ENCODE assay signal across 13 cellular contexts in the genomic region with DNA sequence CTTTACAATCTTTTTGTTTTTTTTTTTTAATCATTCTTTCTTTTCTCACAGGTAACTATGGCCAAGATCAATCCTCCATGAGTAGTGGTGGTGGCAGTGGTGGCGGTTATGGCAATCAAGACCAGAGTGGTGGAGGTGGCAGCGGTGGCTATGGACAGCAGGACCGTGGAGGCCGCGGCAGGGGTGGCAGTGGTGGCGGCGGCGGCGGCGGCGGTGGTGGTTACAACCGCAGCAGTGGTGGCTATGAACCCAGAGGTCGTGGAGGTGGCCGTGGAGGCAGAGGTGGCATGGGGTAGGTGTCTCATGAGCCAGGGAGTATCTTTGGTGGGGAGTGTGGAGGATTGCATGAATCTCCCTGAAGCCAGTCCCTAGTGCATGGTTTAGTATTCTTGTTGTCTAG. TPM values are rescaled to one million over a fixed set of nuclear protein-coding genes. Genes with fewer than 3 reads are reported as not detected.
DNase-seq lines count a peak whose midpoint lies in the region; ATAC-seq and TF ChIP-seq lines count a peak whose summit lies in the region.
"Had no signal": no experiment of that assay in that cellular context is flagged by ENCODE, and none has a peak within 500 bp of the region (broad histone marks: within the 10 kb centered on the region; RNA-seq: fewer than 3 reads in every experiment).

No MANE protein-coding gene starts in this region.

- peak overlapping the region in 5 of 7 donors; percentile 37 to 99 (median 77) for H3K27ac Mint-ChIP-seq in CD4-positive, alpha-beta memory T cell
- peak overlapping the region; percentile 67 for H3K27ac Mint-ChIP-seq in activated naive CD8-positive, alpha-beta T cell treated with anti-CD3 and anti-CD28 coated beads for 36 hours
- H3K27ac Mint-ChIP-seq in nephron: no peak overlapping the region

- peaks cover 90% of the 10 kb centered on the region for H3K79me2 ChIP-seq in MM.1S (ENCODE audit: low read length)

- peaks cover 0 to 19% (median 0%) of the 10 kb centered on the region in 8 donors for H3K9me3 Mint-ChIP-seq in CD4-positive, alpha-beta memory T cell
- no peaks in the 10 kb centered on the region for H3K9me3 Mint-ChIP-seq in activated naive CD8-positive, alpha-beta T cell treated with anti-CD3 and anti-CD28 coated beads for 36 hours
- H3K9me3 Mint-ChIP-seq in nephron: no peaks in the 10 kb centered on the region

- H3K4me1 Mint-ChIP-seq in CD4-positive, alpha-beta memory T cell: peaks cover 53 to 97% (median 72%) of the 10 kb centered on the region in 4 donors
- H3K4me1 Mint-ChIP-seq in activated naive CD8-positive, alpha-beta T cell treated with anti-CD3 and anti-CD28 coated beads for 36 hours: peaks cover 74% of the 10 kb centered on the region
- H3K4me1 Mint-ChIP-seq in nephron: peaks cover 31% of the 10 kb centered on the region

- peaks cover 4% of the 10 kb centered on the region; the same call in 1 of the 2 replicates for H3F3A ChIP-seq in MM.1S (ENCODE audit: insufficient read depth, low read length)

- no peak overlapping the region for H3K9ac ChIP-seq in MM.1S (ENCODE audit: low read length)

- no peak for TF ChIP-seq POLR2A in GM18505 (IDR thresholded peaks at IDR 0.05; ENCODE audit: borderline replicate concordance, extremely low read depth, insufficient read depth, insufficient read length)

- POLR2A ChIA-PET in CD4-positive, alpha-beta memory T cell (lab: Charles Lee; ENCODE audit: partially characterized antibody): interaction anchor here (1.5 to 2.2 kb wide), 4 partner anchors 10 to 67 kb away, joined by 4 to 19 read pairs (median 8); partner anchors contain the start of genes KAT8 and PYCARD
- POLR2A ChIA-PET in HEK293 (lab: Yijun Ruan, JAX): interaction anchor here (2.2 kb wide), 1 partner anchor 43 kb away, joined by 6 read pairs; no protein-coding TSS in a partner anchor

- no peaks in the 10 kb centered on the region for H3K27me3 ChIP-seq in CD4-positive, alpha-beta memory T cell (ENCODE audit: insufficient read depth, low read length)
- no peaks in the 10 kb centered on the region for H3K27me3 ChIP-seq in MM.1S (replicated peaks; ENCODE audit: insufficient read depth, low read length)
- H3K27me3 ChIP-seq: BE2C had no signal

- H3K27me3 Mint-ChIP-seq in CD4-positive, alpha-beta memory T cell: no peaks in the 10 kb centered on the region
- H3K27me3 Mint-ChIP-seq in activated naive CD8-positive, alpha-beta T cell treated with anti-CD3 and anti-CD28 coated beads for 36 hours: peaks cover 11% of the 10 kb centered on the region
- H3K27me3 Mint-ChIP-seq in nephron (ENCODE audit: low read depth): no peaks in the 10 kb centered on the region

- no peak overlapping the region for H3K4me3 ChIP-seq in CD4-positive, alpha-beta memory T cell (ENCODE audit: low read length in 2 of 2)
- no peak overlapping the region for H3K4me3 ChIP-seq in HEK293 (ENCODE audit: low read depth, low read length)
- no peak overlapping the region for H3K4me3 ChIP-seq in MM.1S (ENCODE audit: low read length)

- H3K36me3 Mint-ChIP-seq in CD4-positive, alpha-beta memory T cell: peaks cover 81 to 94% of the 10 kb centered on the region in 2 donors
- peaks cover 93% of the 10 kb centered on the region for H3K36me3 Mint-ChIP-seq in activated naive CD8-positive, alpha-beta T cell treated with anti-CD3 and anti-CD28 coated beads for 36 hours
- H3K36me3 Mint-ChIP-seq in nephron (ENCODE audit: low read depth): peaks cover 84% of the 10 kb centered on the region

- TF ChIP-seq CTCF in HEK293 (tag by site-specific recombination; IDR thresholded peaks at IDR 0.05) (no peak), nephron (IDR thresholded peaks at IDR 0.05; ENCODE audit: unreplicated experiment in 3 of 3) (no peak), MM.1S (IDR thresholded peaks at IDR 0.05; ENCODE audit: low read length) (no peak)

- no peaks in the 10 kb centered on the region for H3K9me3 ChIP-seq in CD4-positive, alpha-beta memory T cell (ENCODE audit: control insufficient read depth in 1 of 2, low read length in 2 of 2)
- H3K9me3 ChIP-seq in HEK293 (ENCODE audit: control insufficient read depth, insufficient read depth, low read depth, low read length): no peaks in the 10 kb centered on the region
- H3K9me3 ChIP-seq in MM.1S (replicated peaks; ENCODE audit: insufficient read depth, low read length): no peaks in the 10 kb centered on the region
- H3K9me3 ChIP-seq: BE2C had no signal

- ATAC-seq in GM18505 (IDR thresholded peaks at IDR 0.05; ENCODE audit: unreplicated experiment): no peak

- H3K27ac ChIP-seq in CD4-positive, alpha-beta memory T cell (ENCODE audit: low read depth, low read length): no peak overlapping the region
- H3K27ac ChIP-seq in HEK293 (ENCODE audit: extremely low read depth, low read depth, low read length): no peak overlapping the region
- H3K27ac ChIP-seq in MM.1S (ENCODE audit: low read length): no peak overlapping the region
- H3K27ac ChIP-seq in substantia nigra (ENCODE audit: low read depth, low read length, poor library complexity, severe bottlenecking): no peak overlapping the region

- DNase-seq in CD4-positive, alpha-beta memory T cell: no peak
- DNase-seq in activated naive CD8-positive, alpha-beta T cell treated with anti-CD3 and anti-CD28 coated beads for 36 hours: no peak
- no peak for DNase-seq in MM.1S
- DNase-seq in substantia nigra (lab: John Stamatoyannopoulos, UW): no peak
- DNase-seq: BE2C; H7; stimulated activated naive CD4-positive, alpha-beta T cell treated with Interleukin-2 at 50 U/mL for 16 hours had no signal

- no peaks in the 10 kb centered on the region for H3K9me2 ChIP-seq in MM.1S (replicated peaks; ENCODE audit: insufficient read depth, low read length)

- peak overlapping the region in 5 of 8 donors; percentile 36 to 79 (median 59) for H3K4me3 Mint-ChIP-seq in CD4-positive, alpha-beta memory T cell
- H3K4me3 Mint-ChIP-seq in activated naive CD8-positive, alpha-beta T cell treated with anti-CD3 and anti-CD28 coated beads for 36 hours: peak overlapping the region; percentile 42
- peak overlapping the region; percentile 17 to 47 (median 27) for H3K4me3 Mint-ChIP-seq in nephron

- CTCF ChIA-PET in CD4-positive, alpha-beta memory T cell (lab: Charles Lee; ENCODE audit: partially characterized antibody): no interaction called here
- CTCF ChIA-PET in HEK293 (lab: Yijun Ruan, JAX): interaction anchor here (0.6 to 1.3 kb wide), 2 partner anchors 201 to 258 kb away, joined by 3 to 4 read pairs; partner anchors contain the start of gene ZNF843

- intact Hi-C loops in CD4-positive, alpha-beta memory T cell (cut with micrococcal nuclease): no loop called here

- H4K20me1 ChIP-seq in MM.1S (ENCODE audit: insufficient read depth, low read length): peaks cover 38% of the 10 kb centered on the region

- H3K4me1 ChIP-seq in CD4-positive, alpha-beta memory T cell (ENCODE audit: insufficient read depth, low read length): peaks cover 66% of the 10 kb centered on the region
- no peaks in the 10 kb centered on the region for H3K4me1 ChIP-seq in HEK293 (ENCODE audit: control insufficient read depth, insufficient read depth, low read length)
- peaks cover 7% of the 10 kb centered on the region for H3K4me1 ChIP-seq in MM.1S (ENCODE audit: low read length)
- H3K4me1 ChIP-seq: BE2C had no signal

- H3K36me3 ChIP-seq in CD4-positive, alpha-beta memory T cell (ENCODE audit: insufficient read depth, low read length): peaks cover 78% of the 10 kb centered on the region
- H3K36me3 ChIP-seq in HEK293 (ENCODE audit: control insufficient read depth in 2 of 2, insufficient read depth in 1 of 2, low read length in 2 of 2) (peaks cover 64 to 91% of the 10 kb centered on the region in 2 experiments), MM.1S (replicated peaks; ENCODE audit: insufficient read depth, low read length) (peaks cover 47% of the 10 kb centered on the region)

- H3K4me2 ChIP-seq in MM.1S (ENCODE audit: low read depth, low read length): no peak overlapping the region

- H2AFZ ChIP-seq in MM.1S (ENCODE audit: low read length): no peak overlapping the region

TF ChIP-seq in HEK293, 187 proteins besides CTCF, POLR2A, EP300 and RAD21:
- TF ChIP-seq SALL2 (tag by site-specific recombination; IDR thresholded peaks at IDR 0.05; ENCODE audit: borderline replicate concordance): no peak
- peak; percentile 67; the same call in 1 of the 2 replicates for TF ChIP-seq EGR2 (tag by site-specific recombination; IDR thresholded peaks at IDR 0.05; ENCODE audit: low read depth)

RNA-seq across cellular contexts. Expression of gene FUS, which starts 4.9 kb away (rescaled TPM):
- total RNA-seq in CD4-positive, alpha-beta memory T cell: 100 to 1,000 TPM; 500 to 536 TPM
- polyA plus RNA-seq in CD4-positive, alpha-beta memory T cell: 100 to 1,000 TPM in 1 of 2 donors, 10 to 100 TPM in 1; 88.1 to 163 TPM
- 100 to 1,000 TPM; 817 to 858 TPM for total RNA-seq in activated naive CD8-positive, alpha-beta T cell treated with anti-CD3 and anti-CD28 coated beads for 36 hours

RNA-seq across cellular contexts. Expression of gene PYCARD, which starts 17.7 kb away (rescaled TPM):
- 10 to 100 TPM; 25.9 to 26.6 TPM for total RNA-seq in CD4-positive, alpha-beta memory T cell
- 10 to 100 TPM; 52.4 to 60.6 TPM for polyA plus RNA-seq in CD4-positive, alpha-beta memory T cell
- 1 to 10 TPM; 5.0 to 5.2 TPM for total RNA-seq in activated naive CD8-positive, alpha-beta T cell treated with anti-CD3 and anti-CD28 coated beads for 36 hours

RNA-seq across cellular contexts. Expression of gene TRIM72, which starts 29.0 kb away (rescaled TPM):
- not detected for total RNA-seq in CD4-positive, alpha-beta memory T cell
- not detected for polyA plus RNA-seq in CD4-positive, alpha-beta memory T cell
- not detected for total RNA-seq in activated naive CD8-positive, alpha-beta T cell treated with anti-CD3 and anti-CD28 coated beads for 36 hours
- total RNA-seq: T-helper 2 cell treated with Interferon-gamma antibody and Interleukin-4, amounts not matched to agents 100 ng/mL and 5 ng/mL, for 36 hours had no signal

RNA-seq across cellular contexts. Expression of gene PYDC1, which starts 32.0 kb away (rescaled TPM):
- total RNA-seq in CD4-positive, alpha-beta memory T cell: not detected
- polyA plus RNA-seq in CD4-positive, alpha-beta memory T cell: not detected
- total RNA-seq in activated naive CD8-positive, alpha-beta T cell treated with anti-CD3 and anti-CD28 coated beads for 36 hours: not detected
- total RNA-seq: H7; omental fat pad; skeletal muscle tissue; T-helper 2 cell treated with Interferon-gamma antibody and Interleukin-4, amounts not matched to agents 100 ng/mL and 5 ng/mL, for 36 hours had no signal

RNA-seq across cellular contexts. Expression of gene PRSS36, which starts 35.0 kb away (rescaled TPM):
- total RNA-seq in CD4-positive, alpha-beta memory T cell: under 1 TPM; 0.33 to 0.67 TPM
- under 1 TPM; 0.47 to 0.94 TPM for polyA plus RNA-seq in CD4-positive, alpha-beta memory T cell
- total RNA-seq in activated naive CD8-positive, alpha-beta T cell treated with anti-CD3 and anti-CD28 coated beads for 36 hours: under 1 TPM in 1 of 2 experiments, not detected in 1; 0.74 TPM

Comparison
In these comparisons a context has a peak if more than half of its experiments do, and no peak if none do; other contexts are left out.
1. H3K27ac Mint-ChIP-seq: peak in CD4-positive, alpha-beta memory T cell (5 of 7) and activated naive CD8-positive, alpha-beta T cell treated with anti-CD3 and anti-CD28 coated beads for 36 hours (single experiment); none in nephron (0 of 3).
2. RNA of gene PYCARD, which starts 17.7 kb away (total RNA-seq): 25.9 to 26.6 TPM in CD4-positive, alpha-beta memory T cell; 5.0 to 5.2 TPM in activated naive CD8-positive, alpha-beta T cell treated with anti-CD3 and anti-CD28 coated beads for 36 hours; every median in the first group is over 4 times any median in the second.
3. Peak in every context shown above with its lines, with median percentiles within 50 percentile points of each other: H3K4me3 Mint-ChIP-seq.